Comparison of ENCODE assay signal across 10 cellular contexts in the genomic region with DNA sequence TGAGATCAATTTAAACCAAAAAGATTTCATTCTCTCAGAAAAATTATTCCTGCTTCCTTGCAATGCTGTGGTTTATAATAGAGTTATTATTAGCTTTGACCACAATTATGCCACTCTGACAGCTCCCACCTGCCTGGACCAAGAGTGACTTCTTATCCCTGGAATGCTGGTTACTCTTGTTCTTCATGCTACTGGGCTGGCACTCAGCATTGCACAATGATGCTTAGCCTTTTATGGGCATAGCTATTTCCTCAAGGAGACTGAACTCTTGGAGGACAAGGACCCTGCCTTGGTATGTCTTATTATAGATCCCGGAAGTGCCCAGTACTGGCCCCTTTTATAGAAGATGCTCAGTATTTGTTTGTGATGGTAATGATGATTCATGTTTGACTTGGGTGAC.
DNase-seq lines count a peak whose midpoint lies in the region; ATAC-seq, FAIRE-seq and TF ChIP-seq lines count a peak whose summit lies in the region.
"Had no signal": no experiment of that assay in that cellular context is flagged by ENCODE, and none has a peak within 500 bp of the region (broad histone marks: within the 10 kb centered on the region; RNA-seq: fewer than 3 reads in every experiment).

No MANE protein-coding gene starts in this region.

- FAIRE-seq in H1 (lab: Jason Lieb, UNC), result no peak
- FAIRE-seq: G401.6 had no signal

- no peaks in the 10 kb centered on the region for H3K23me2 ChIP-seq in H1 (ENCODE audit: low read depth, low read length)

- DNase-seq in Caki2 (ENCODE audit: low read depth) (peak; percentile 45), NCI-H2107 treated with DMSO at 0.1 percent for 48 hours (lab: John Stamatoyannopoulos, UW; ENCODE audit: unreplicated experiment) (peak; percentile 30), H1 (ENCODE audit: low read depth in 1 of 2, low spot score in 2 of 2) (no peak), inferior parietal cortex (ENCODE audit: extremely low spot score) (no peak), NCI-H1092 treated with DMSO at 0.1 percent for 48 hours (lab: John Stamatoyannopoulos, UW) (no peak)
- no peak for DNase-seq in NK-92 treated with Interleukin-12 subunit alpha and Interleukin-12 subunit beta, amount 100 ng/mL, for 24 hours (lab: John Stamatoyannopoulos, UW)
- DNase-seq: activated naive CD8-positive, alpha-beta T cell treated with anti-CD3 and anti-CD28 coated beads, Interleukin-2, amount 10 ng/mL, durations not matched to agents 7 days and 5 days had no signal

- no peaks in the 10 kb centered on the region for H3K9me3 ChIP-seq in H1 (ENCODE audit: insufficient read depth in 2 of 2, low read depth in 1 of 2, low read length in 1 of 2)

- no peak overlapping the region for H3K14ac ChIP-seq in H1 (ENCODE audit: insufficient read length)

- H2BK120ac ChIP-seq in H1 (replicated peaks; ENCODE audit: low read depth, low read length), result no peak overlapping the region

- no peak overlapping the region for H2BK15ac ChIP-seq in H1 (ENCODE audit: low read length)

- H2BK20ac ChIP-seq in H1 (ENCODE audit: low read length), result no peak overlapping the region

- no peak overlapping the region for H2AFZ ChIP-seq in H1 (ENCODE audit: low read length)

- peaks cover 65% of the 10 kb centered on the region for H3K4me1 Mint-ChIP-seq in nephron
- H3K4me1 Mint-ChIP-seq: activated naive CD8-positive, alpha-beta T cell treated with anti-CD3 and anti-CD28 coated beads, Interleukin-2, amount 10 ng/mL, durations not matched to agents 7 days and 5 days had no signal

- peak overlapping the region in 2 of 3 experiments; percentile 28 to 49 for H3K27ac Mint-ChIP-seq in nephron
- H3K27ac Mint-ChIP-seq: activated naive CD8-positive, alpha-beta T cell treated with anti-CD3 and anti-CD28 coated beads, Interleukin-2, amount 10 ng/mL, durations not matched to agents 7 days and 5 days had no signal

- no peak overlapping the region for H3K4ac ChIP-seq in H1 (replicated peaks; ENCODE audit: insufficient read length, low read depth, low read length)

- H3K4me3 ChIP-seq in H1 (ENCODE audit: extremely low read depth in 1 of 4, insufficient read depth in 2 of 4, low read depth in 3 of 4, low read length in 4 of 4), result no peak overlapping the region

- H4K91ac ChIP-seq in H1 (replicated peaks; ENCODE audit: insufficient read length, low read length), result no peak overlapping the region

- H3K36me3 Mint-ChIP-seq in nephron (ENCODE audit: low read depth), result no peaks in the 10 kb centered on the region

- no peak for ATAC-seq in HG03175 (IDR thresholded peaks at IDR 0.05; ENCODE audit: unreplicated experiment)

- H3K27me3 Mint-ChIP-seq in nephron (ENCODE audit: low read depth), result no peaks in the 10 kb centered on the region
- H3K27me3 Mint-ChIP-seq: activated naive CD8-positive, alpha-beta T cell treated with anti-CD3 and anti-CD28 coated beads, Interleukin-2, amount 10 ng/mL, durations not matched to agents 7 days and 5 days had no signal

- H3K4me1 ChIP-seq in H1 (replicated peaks in 1 of 4; ENCODE audit: control insufficient read depth in 3 of 4, insufficient read depth in 4 of 4, low read length in 3 of 4), result peaks cover 0 to 9% (median 3%) of the 10 kb centered on the region in 4 experiments; a peak in 5 of 7 replicates

- H3K9me3 Mint-ChIP-seq in nephron, result no peaks in the 10 kb centered on the region
- H3K9me3 Mint-ChIP-seq: activated naive CD8-positive, alpha-beta T cell treated with anti-CD3 and anti-CD28 coated beads, Interleukin-2, amount 10 ng/mL, durations not matched to agents 7 days and 5 days had no signal

- no peak overlapping the region for H2AK5ac ChIP-seq in H1 (ENCODE audit: low read depth, low read length)

- no peak overlapping the region for H3K27ac ChIP-seq in H1 (ENCODE audit: low read depth, low read length)

- no peaks in the 10 kb centered on the region for H3K79me2 ChIP-seq in H1 (ENCODE audit: control insufficient read depth in 1 of 2, insufficient read depth in 2 of 2, low read length in 2 of 2)

- no peaks in the 10 kb centered on the region for H3K36me3 ChIP-seq in H1 (ENCODE audit: control insufficient read depth in 2 of 4, insufficient read depth in 4 of 4, low read length in 3 of 4)

- no peak overlapping the region for H3K9ac ChIP-seq in H1 (replicated peaks in 1 of 4; ENCODE audit: extremely low read depth in 1 of 4, low read depth in 3 of 4, low read length in 3 of 4)

- H3K27me3 ChIP-seq in H1 (replicated peaks in 1 of 4; ENCODE audit: control insufficient read depth in 3 of 4, extremely low read depth in 1 of 4, insufficient read depth in 3 of 4, low read length in 3 of 4), result no peaks in the 10 kb centered on the region

- no peak for TF ChIP-seq EP300 in H1 (IDR thresholded peaks at IDR 0.05; ENCODE audit: borderline replicate concordance in 1 of 2, low read depth in 2 of 2, low read length in 2 of 2)

- H3K18ac ChIP-seq in H1 (ENCODE audit: extremely low read depth, low read length), result no peak overlapping the region

- CTCF ChIA-PET in H1 (lab: Charles Lee; ENCODE audit: partially characterized antibody), result no interaction called here

- no peak overlapping the region for H2BK12ac ChIP-seq in H1 (ENCODE audit: low read depth, low read length)

- H2BK5ac ChIP-seq in H1 (ENCODE audit: low read depth, low read length), result no peak overlapping the region

- no peak overlapping the region for H3K4me2 ChIP-seq in H1 (ENCODE audit: insufficient read depth in 1 of 2, low read depth in 2 of 2, low read length in 2 of 2)

- no peak overlapping the region for H3K56ac ChIP-seq in H1 (replicated peaks; ENCODE audit: insufficient read length, low read depth, low read length)

- in situ Hi-C loops in Caki2 (cut with HindIII; ENCODE audit: low pct_unique_long_range_greater_than_20kb, low sequenced_read_pairs), result no loop called here

- TF ChIP-seq CTCF in H1 (IDR thresholded peaks at IDR 0.05; ENCODE audit: control extremely low read depth in 1 of 3, insufficient read depth in 1 of 3, low read depth in 1 of 3, low read length in 3 of 3) (no peak), nephron (IDR thresholded peaks at IDR 0.05; ENCODE audit: unreplicated experiment in 3 of 3) (no peak)

- no peak overlapping the region for H4K8ac ChIP-seq in H1 (ENCODE audit: extremely low read depth, insufficient read depth, low read length)

- H3K79me1 ChIP-seq in H1 (ENCODE audit: low read depth, low read length), result no peaks in the 10 kb centered on the region

- no peak for TF ChIP-seq POLR2A in H1 (IDR thresholded peaks at IDR 0.05; ENCODE audit: control extremely low read depth in 1 of 2, low read depth in 2 of 2, low read length in 2 of 2)

- WGBS in H1 (ENCODE audit: extremely low coverage in 1 of 2, insufficient coverage in 1 of 2, insufficient read length in 1 of 2, insufficient replicate concordance in 2 of 2, low coverage in 1 of 2, low lambda C conversion rate in 2 of 2, missing lambda C conversion rate in 1 of 2), 2 experiments, result 100% methylated on average over 1 of the region's 1 CpG; no CpG with 5 or more reads in 1 of the 2 experiments

- H4K5ac ChIP-seq in H1 (ENCODE audit: insufficient read length, low read depth, low read length), result no peak overlapping the region

- POLR2A ChIA-PET in H1 (lab: Charles Lee; ENCODE audit: partially characterized antibody), result no interaction called here

- H4K20me1 ChIP-seq in H1 (replicated peaks in 1 of 2; ENCODE audit: control insufficient read depth in 1 of 2, insufficient read depth in 2 of 2, low read length in 2 of 2), result no peaks in the 10 kb centered on the region

- no peak overlapping the region for H3K23ac ChIP-seq in H1 (ENCODE audit: insufficient read length)

- TF ChIP-seq RAD21 in H1 (IDR thresholded peaks at IDR 0.05 in 1 of 2, conservative IDR thresholded peaks at IDR 0.05 in 1 of 2; ENCODE audit: low read depth in 2 of 2, low read length in 2 of 2), result no peak

- H3K4me3 Mint-ChIP-seq in nephron, result no peak overlapping the region
- H3K4me3 Mint-ChIP-seq: activated naive CD8-positive, alpha-beta T cell treated with anti-CD3 and anti-CD28 coated beads, Interleukin-2, amount 10 ng/mL, durations not matched to agents 7 days and 5 days had no signal

Comparison
In these comparisons a context has a peak if more than half of its experiments do, and no peak if none do; other contexts are left out.
1. DNase-seq: peak in Caki2 (single experiment) and NCI-H2107 treated with DMSO at 0.1 percent for 48 hours (single experiment); none in H1 (0 of 2), inferior parietal cortex (single experiment), NK-92 treated with Interleukin-12 subunit alpha and Interleukin-12 subunit beta, amount 100 ng/mL, for 24 hours (single experiment) and NCI-H1092 treated with DMSO at 0.1 percent for 48 hours (single experiment).